ENCODE assay signal across 8 cellular contexts in genomic region chr5:74919487-74919886, GRCh38. TPM values are rescaled to one million over a fixed set of nuclear protein-coding genes. Genes with fewer than 3 reads are reported as not detected.
DNase-seq lines count a peak whose midpoint lies in the region; ATAC-seq, FAIRE-seq and TF ChIP-seq lines count a peak whose summit lies in the region.

No MANE protein-coding gene starts in this region.

- H3K4me2 ChIP-seq in GM12878 (ENCODE audit: control insufficient read depth, insufficient read depth) (no peak overlapping the region), keratinocyte (ENCODE audit: control insufficient read depth, extremely low read depth, insufficient read depth, low read depth, low read length) (no peak overlapping the region)

- 15% methylated on average over 6 of the region's 6 CpGs for WGBS in GM12878 (ENCODE audit: insufficient coverage, insufficient replicate concordance, low lambda C conversion rate, missing lambda C conversion rate)

- FAIRE-seq in GM12878 (lab: Jason Lieb, UNC): peak; percentile 80
- FAIRE-seq in keratinocyte (lab: Jason Lieb, UNC): peak; percentile 20

- no peak overlapping the region for H3K4me3 ChIP-seq in GM12878
- no peak overlapping the region for H3K4me3 ChIP-seq in keratinocyte (ENCODE audit: control insufficient read depth in 2 of 3, extremely low read depth in 1 of 3, insufficient read depth in 2 of 3, low read depth in 1 of 3, low read length in 3 of 3)
- no peak overlapping the region for H3K4me3 ChIP-seq in MG63

- H3K4me3 Mint-ChIP-seq in stimulated activated naive CD8-positive, alpha-beta T cell treated with anti-CD3 and anti-CD28 coated beads, Interleukin-15, amount 100 ng/mL, for 72 hours: no peak overlapping the region
- no peak overlapping the region for H3K4me3 Mint-ChIP-seq in type B pancreatic cell
- H3K4me3 Mint-ChIP-seq in activated naive CD8-positive, alpha-beta T cell treated with anti-CD3 and anti-CD28 coated beads for 36 hours: no peak overlapping the region

- H3K27me3 Mint-ChIP-seq in stimulated activated naive CD8-positive, alpha-beta T cell treated with anti-CD3 and anti-CD28 coated beads, Interleukin-15, amount 100 ng/mL, for 72 hours: no peaks in the 10 kb centered on the region
- no peaks in the 10 kb centered on the region for H3K27me3 Mint-ChIP-seq in type B pancreatic cell
- peaks cover 8% of the 10 kb centered on the region for H3K27me3 Mint-ChIP-seq in activated naive CD8-positive, alpha-beta T cell treated with anti-CD3 and anti-CD28 coated beads for 36 hours

- H3K27ac Mint-ChIP-seq in stimulated activated naive CD8-positive, alpha-beta T cell treated with anti-CD3 and anti-CD28 coated beads, Interleukin-15, amount 100 ng/mL, for 72 hours: no peak overlapping the region
- H3K27ac Mint-ChIP-seq in type B pancreatic cell: no peak overlapping the region
- H3K27ac Mint-ChIP-seq in activated naive CD8-positive, alpha-beta T cell treated with anti-CD3 and anti-CD28 coated beads for 36 hours: no peak overlapping the region

- TF ChIP-seq CTCF in GM12878 (IDR thresholded peaks at IDR 0.05 in 2 of 3, conservative IDR thresholded peaks at IDR 0.05 in 1 of 3; ENCODE audit: control insufficient read depth in 2 of 3, extremely low read depth in 1 of 3, insufficient read depth in 1 of 3, low read depth in 3 of 3, low read length in 3 of 3) (peak; percentile 44 to 53 (median 47); a peak in 4 of 6 replicates), keratinocyte (optimal IDR thresholded peaks at IDR 0.05 in 1 of 3, IDR thresholded peaks at IDR 0.05 in 1 of 3, conservative IDR thresholded peaks at IDR 0.05 in 1 of 3; ENCODE audit: extremely low read depth in 1 of 3, insufficient read depth in 2 of 3, low read length in 3 of 3) (peak; percentile 41 to 53 (median 43)), type B pancreatic cell (conservative IDR thresholded peaks at IDR 0.05) (peak; percentile 78)

- TF ChIP-seq EP300 in GM12878 (IDR thresholded peaks at IDR 0.05; ENCODE audit: borderline replicate concordance in 1 of 2, control insufficient read depth in 1 of 2, low read depth in 2 of 2, low read length in 2 of 2): no peak

- H3K36me3 ChIP-seq in GM12878 (ENCODE audit: control insufficient read depth in 2 of 2, insufficient read depth in 2 of 2, low read length in 1 of 2): no peaks in the 10 kb centered on the region
- no peaks in the 10 kb centered on the region for H3K36me3 ChIP-seq in keratinocyte (ENCODE audit: control insufficient read depth in 2 of 2, extremely low read depth in 1 of 2, insufficient read depth in 2 of 2, low read length in 2 of 2)
- no peaks in the 10 kb centered on the region for H3K36me3 ChIP-seq in MG63

- H3K9me1 ChIP-seq in keratinocyte (ENCODE audit: control insufficient read depth, extremely low read depth, insufficient read depth, low read length): no peaks in the 10 kb centered on the region

- H2AFZ ChIP-seq in GM12878 (ENCODE audit: control insufficient read depth, low read depth, low read length) (no peak overlapping the region), keratinocyte (ENCODE audit: control insufficient read depth, low read length) (no peak overlapping the region)

- H3K4me1 Mint-ChIP-seq in stimulated activated naive CD8-positive, alpha-beta T cell treated with anti-CD3 and anti-CD28 coated beads, Interleukin-15, amount 100 ng/mL, for 72 hours: no peaks in the 10 kb centered on the region
- peaks cover 4% of the 10 kb centered on the region for H3K4me1 Mint-ChIP-seq in type B pancreatic cell (ENCODE audit: unreplicated experiment)
- no peaks in the 10 kb centered on the region for H3K4me1 Mint-ChIP-seq in activated naive CD8-positive, alpha-beta T cell treated with anti-CD3 and anti-CD28 coated beads for 36 hours

- H3K79me2 ChIP-seq in GM12878 (ENCODE audit: control insufficient read depth, insufficient read depth, low read length) (no peaks in the 10 kb centered on the region), keratinocyte (ENCODE audit: control insufficient read depth, insufficient read depth, low read length) (no peaks in the 10 kb centered on the region)

- SMC1A ChIA-PET in GM12878 (lab: Charles Lee; ENCODE audit: uncharacterized antibody, unreplicated experiment): interaction anchor here (0.6 to 1.2 kb wide), 3 partner anchors 233 to 858 kb away, joined by 3 read pairs; no protein-coding TSS in a partner anchor

- peak; percentile 46 for ATAC-seq in stimulated activated naive CD8-positive, alpha-beta T cell treated with anti-CD3 and anti-CD28 coated beads, Interleukin-15, amount 100 ng/mL, for 72 hours
- ATAC-seq in stimulated activated naive CD8-positive, alpha-beta T cell treated with anti-CD3 and anti-CD28 coated beads, Interleukin-15, Interleukin-2, amounts not matched to agents 100 U/mL and 50 U/mL, for 24 hours: no peak
- ATAC-seq in GM12878: peak; percentile 75

- no peaks in the 10 kb centered on the region for H3K36me3 Mint-ChIP-seq in type B pancreatic cell
- H3K36me3 Mint-ChIP-seq in activated naive CD8-positive, alpha-beta T cell treated with anti-CD3 and anti-CD28 coated beads for 36 hours: no peaks in the 10 kb centered on the region

- H3K27me3 ChIP-seq in GM12878 (replicated peaks in 1 of 2; ENCODE audit: control insufficient read depth in 2 of 2, insufficient read depth in 2 of 2, low read length in 1 of 2) (no peaks in the 10 kb centered on the region; a peak in 1 of 4 replicates), keratinocyte (ENCODE audit: control insufficient read depth, extremely low read depth, insufficient read depth, low read length) (no peaks in the 10 kb centered on the region), MG63 (no peaks in the 10 kb centered on the region)

- H3K9me3 ChIP-seq in GM12878 (replicated peaks; ENCODE audit: control insufficient read depth, insufficient read depth, low read length) (no peaks in the 10 kb centered on the region), keratinocyte (ENCODE audit: control insufficient read depth, low read depth, low read length) (no peaks in the 10 kb centered on the region), MG63 (0 out of 2 replicates have a peak, but pooled peaks cover 2% of the 10 kb centered on the region)

- H3K4me1 ChIP-seq in GM12878 (ENCODE audit: control insufficient read depth, insufficient read depth, low read length) (no peaks in the 10 kb centered on the region), keratinocyte (ENCODE audit: control insufficient read depth, extremely low read depth, insufficient read depth, low read length) (no peaks in the 10 kb centered on the region)

- CTCF ChIA-PET in GM12878 (lab: Yijun Ruan, JAX): interaction anchor here (0.6 to 2.3 kb wide), 6 partner anchors 52 to 1017 kb away, joined by 3 to 7 read pairs (median 4); no protein-coding TSS in a partner anchor

- no TSS peak for BruUV-seq in GM12878 (replicated peaks; lab: Mats Ljungman, UMichigan)

- in situ Hi-C loops in GM12878 (cut with MboI): loop anchor here (5.0 kb wide), 1 partner anchor 237 kb away; no protein-coding TSS in a partner anchor

- no peak overlapping the region for H3K9ac ChIP-seq in GM12878 (ENCODE audit: control insufficient read depth, insufficient read depth, low read length)
- H3K9ac ChIP-seq in keratinocyte (ENCODE audit: control insufficient read depth, extremely low read depth, insufficient read depth, low read length): no peak overlapping the region

- peak; percentile 43; the same call in 1 of the 2 replicates for TF ChIP-seq RAD21 in GM12878 (IDR thresholded peaks at IDR 0.05; ENCODE audit: insufficient read depth, low read depth, low read length)

- DNase-seq in stimulated activated naive CD8-positive, alpha-beta T cell treated with anti-CD3 and anti-CD28 coated beads, Interleukin-15, amount 100 ng/mL, for 72 hours: no peak
- no peak for DNase-seq in stimulated activated naive CD8-positive, alpha-beta T cell treated with anti-CD3 and anti-CD28 coated beads, Interleukin-15, Interleukin-2, amounts not matched to agents 100 U/mL and 50 U/mL, for 24 hours
- DNase-seq in NCI-H2227 (lab: John Stamatoyannopoulos, UW; ENCODE audit: unreplicated experiment) (peak; percentile 43), GM12878 (ENCODE audit: low read depth, low spot score) (no peak), keratinocyte (ENCODE audit: low read depth, low spot score) (no peak), type B pancreatic cell (ENCODE audit: extremely low spot score, unreplicated experiment) (no peak), MG63 (no peak)
- no peak for DNase-seq in activated naive CD8-positive, alpha-beta T cell treated with anti-CD3 and anti-CD28 coated beads for 36 hours

- RAD21 ChIA-PET in GM12878 (lab: Charles Lee; ENCODE audit: unreplicated experiment): interaction anchor here (0.9 kb wide), 1 partner anchor 35 kb away, joined by 3 read pairs; no protein-coding TSS in a partner anchor

- no peak for TF ChIP-seq POLR2A in GM12878 (IDR thresholded peaks at IDR 0.05; ENCODE audit: low read depth, low read length)

- POLR2A ChIA-PET in GM12878 (lab: Charles Lee): no interaction called here

- H3K9me3 Mint-ChIP-seq in stimulated activated naive CD8-positive, alpha-beta T cell treated with anti-CD3 and anti-CD28 coated beads, Interleukin-15, amount 100 ng/mL, for 72 hours: no peaks in the 10 kb centered on the region
- H3K9me3 Mint-ChIP-seq in type B pancreatic cell: no peaks in the 10 kb centered on the region
- no peaks in the 10 kb centered on the region for H3K9me3 Mint-ChIP-seq in activated naive CD8-positive, alpha-beta T cell treated with anti-CD3 and anti-CD28 coated beads for 36 hours

- intact Hi-C loops in GM12878 (cut with micrococcal nuclease; ENCODE audit: unreplicated experiment): loop anchor here (5.0 kb wide), 1 partner anchor 152 kb away; the partner anchor contains the start of genes GFM2 and NSA2

- H3K27ac ChIP-seq in GM12878 (ENCODE audit: control insufficient read depth, insufficient read depth) (no peak overlapping the region), keratinocyte (ENCODE audit: control insufficient read depth, insufficient read depth, low read length) (no peak overlapping the region)

- no peaks in the 10 kb centered on the region for H4K20me1 ChIP-seq in GM12878 (ENCODE audit: control insufficient read depth, insufficient read depth)
- H4K20me1 ChIP-seq in keratinocyte (ENCODE audit: control insufficient read depth, extremely low read depth, insufficient read depth, low read length): no peaks in the 10 kb centered on the region

- dilution Hi-C loops in keratinocyte (cut with MboI; ENCODE audit: extremely low pct_ligation_motif_present, low sequenced_read_pairs): no loop called here

RNA-seq across cellular contexts. Expression of gene FAM169A, which starts 53.3 kb away (rescaled TPM):
- 1.3 and 2.4 TPM in 2 replicates for total RNA-seq in GM12878 (2013; cell fraction: nucleolus; rRNA removed)
- total RNA-seq in GM12878 (2014; rRNA removed): 4.9 and 6.5 TPM in 2 replicates
- 4.7 and 5.2 TPM in 2 replicates for total RNA-seq in GM12878 (2014; rRNA removed; fragmentation: Illumina TruSeq; extraction: Trizol)
- 4.1 and 4.5 TPM in 2 replicates for total RNA-seq in GM12878 (2021)
- 0.22 TPM for polyA plus RNA-seq in GM12878 (2011; ENCODE audit: low read depth)
- 15.4 and 25.9 TPM in 2 replicates for polyA plus RNA-seq in GM12878 (2011; rRNA removed)
- 7.0 and 7.7 TPM in 2 replicates for polyA plus RNA-seq in GM12878 (2011; cell fraction: cytosol; rRNA removed)
- 13.1 and 13.9 TPM in 2 replicates for polyA plus RNA-seq in GM12878 (2011; cell fraction: nucleus; rRNA removed)
- 0.38 and 0.93 TPM in 2 replicates for polyA plus RNA-seq in GM12878 (2012)
- 3.4 and 4.6 TPM in 2 replicates for polyA plus RNA-seq in GM12878 (2014; fragmentation: Illumina TruSeq; extraction: Trizol)
- under 1 TPM; 0.37 to 0.46 TPM for polyA plus RNA-seq in GM12878 (2014; fragmentation: Nextera tagmentation; extraction: Ambion mirVana)
- polyA plus RNA-seq in GM12878 (2014; rRNA removed): 1.7 and 4.8 TPM in 2 replicates
- 1 to 10 TPM; 4.9 to 5.9 TPM for polyA plus RNA-seq in GM12878 (2016; fragmentation: Nextera tagmentation; extraction: Ambion mirVana)
- polyA minus RNA-seq in GM12878 (2011; rRNA and poly(A)+ RNA removed): 22.1 and 31.3 TPM in 2 replicates
- polyA minus RNA-seq in GM12878 (2011; cell fraction: cytosol; rRNA and poly(A)+ RNA removed): 8.6 and 11.4 TPM in 2 replicates
- polyA minus RNA-seq in GM12878 (2011; cell fraction: nucleus; rRNA and poly(A)+ RNA removed): 14.6 and 22.4 TPM in 2 replicates
- 7.2 to 13.1 TPM (median 8.9 TPM) in 3 replicates for polyA plus RNA-seq in keratinocyte
- 3.1 TPM for polyA plus RNA-seq in keratinocyte (2011; ENCODE audit: low read depth)
- polyA plus RNA-seq in keratinocyte (2011; cell fraction: cytosol; rRNA removed): 5.1 and 10.0 TPM in 2 replicates
- 10.2 and 13.8 TPM in 2 replicates for polyA plus RNA-seq in keratinocyte (2011; cell fraction: nucleus; rRNA removed)
- polyA plus RNA-seq in keratinocyte (2012; ENCODE audit: low replicate concordance): 2.5 and 9.9 TPM in 2 replicates
- polyA minus RNA-seq in keratinocyte: 1.5 to 19.1 TPM (median 9.4 TPM) in 3 replicates
- 10.2 TPM for polyA minus RNA-seq in keratinocyte (2011; cell fraction: cytosol; rRNA and poly(A)+ RNA removed)
- 10.1 and 23.6 TPM in 2 replicates for polyA minus RNA-seq in keratinocyte (2011; cell fraction: nucleus; rRNA and poly(A)+ RNA removed)
- 14.5 and 25.4 TPM in 2 replicates for total RNA-seq in type B pancreatic cell (ENCODE audit: low replicate concordance)
- total RNA-seq in MG63 (2014; rRNA removed; shearing (Covaris generic); ENCODE audit: low replicate concordance): 2.2 and 18.8 TPM in 2 replicates
- total RNA-seq in activated naive CD8-positive, alpha-beta T cell treated with anti-CD3 and anti-CD28 coated beads for 36 hours: 10 to 100 TPM; 12.0 to 12.2 TPM
